ENCODE assay signal across 8 cellular contexts in genomic region chr11:134223836-134224709, GRCh38. TPM values are rescaled to one million over a fixed set of nuclear protein-coding genes. Genes with fewer than 3 reads are reported as not detected.
DNase-seq lines count a peak whose midpoint lies in the region; ATAC-seq and TF ChIP-seq lines count a peak whose summit lies in the region.

TSS of gene NCAPD3 (minus strand) at chr11:134223967. CDS start at chr11:134223926, 41 bp downstream.
TSS of gene VPS26B (plus strand) at chr11:134224671. CDS start at chr11:134225123, 452 bp downstream.

- intact Hi-C loops in activated CD4-positive, alpha-beta memory T cell treated with anti-CD3 and anti-CD28 coated beads for 36 hours (cut with micrococcal nuclease) = loop anchor here (1.0 to 10.0 kb wide), 7 partner anchors 24 to 296 kb away; partner anchors contain the start of genes ACAD8, JAM3 and THYN1
- intact Hi-C loops in dorsolateral prefrontal cortex (cut with DNase I) = loop anchor here (2.0 to 10.0 kb wide), 3 partner anchors 29 to 289 kb away; partner anchors contain the start of genes ACAD8 (in 1 of the 2) and THYN1 (in 1 of the 2)
- intact Hi-C loops in right lobe of liver (cut with DNase I) = no loop called here

- peak; percentile 98 for TF ChIP-seq POLR2A in right lobe of liver (IDR thresholded peaks at IDR 0.05)

- peak in 23 of 56 donors; percentile 2 to 45 (median 18) for TF ChIP-seq CTCF in dorsolateral prefrontal cortex (IDR thresholded peaks at IDR 0.05 in 54 of 56, conservative IDR thresholded peaks at IDR 0.05 in 2 of 56; ENCODE audit: low read depth in 1 of 56, partially characterized antibody in 56 of 56)
- no peak for TF ChIP-seq CTCF in right lobe of liver (IDR thresholded peaks at IDR 0.05)

- H3K9me3 Mint-ChIP-seq in activated CD4-positive, alpha-beta memory T cell treated with anti-CD3 and anti-CD28 coated beads for 36 hours = no peaks in the 10 kb centered on the region

- 0% methylated on average over 26 of the region's 89 CpGs for WGBS in right lobe of liver (ENCODE audit: insufficient coverage, low coverage, low lambda C conversion rate, missing lambda C conversion rate)

- H3K27me3 ChIP-seq in dorsolateral prefrontal cortex (no peaks in the 10 kb centered on the region), right lobe of liver (no peaks in the 10 kb centered on the region)

- no peaks in the 10 kb centered on the region for H3K9me3 ChIP-seq in right lobe of liver

- CTCF ChIA-PET in activated CD4-positive, alpha-beta memory T cell treated with anti-CD3 and anti-CD28 coated beads for 36 hours (lab: Charles Lee) = interaction anchor here (0.6 to 2.8 kb wide), 13 partner anchors 10 to 296 kb away, joined by 3 to 12 read pairs (median 4); partner anchors contain the start of genes ACAD8, GLB1L3 and THYN1

- peaks cover 0 to 22% (median 0%) of the 10 kb centered on the region in 4 donors for H3K36me3 ChIP-seq in right lobe of liver

- H3K4me3 Mint-ChIP-seq in activated CD4-positive, alpha-beta memory T cell treated with anti-CD3 and anti-CD28 coated beads for 36 hours = peak within 1 kb of the TSS; percentile 98

- H3K4me3 ChIP-seq in dorsolateral prefrontal cortex (peak within 1 kb of the TSS; percentile 61 to 98 (median 88)), right lobe of liver (peak within 1 kb of the TSS; percentile 75 to 81 (median 76))

- peaks cover 54% of the 10 kb centered on the region for H3K4me1 Mint-ChIP-seq in activated CD4-positive, alpha-beta memory T cell treated with anti-CD3 and anti-CD28 coated beads for 36 hours (ENCODE audit: low read depth)

- ATAC-seq in GM19438 (IDR thresholded peaks at IDR 0.05; ENCODE audit: low read depth, unreplicated experiment) (peak; percentile 78), HG03575 (IDR thresholded peaks at IDR 0.05; ENCODE audit: extremely low read depth, insufficient number of reproducible peaks, low FRiP score, unreplicated experiment) (peak; percentile 42), right lobe of liver (peak; percentile 88 to 91 (median 90))

- H3K27me3 Mint-ChIP-seq in activated CD4-positive, alpha-beta memory T cell treated with anti-CD3 and anti-CD28 coated beads for 36 hours = no peaks in the 10 kb centered on the region

- peaks cover 20% of the 10 kb centered on the region for H3K36me3 Mint-ChIP-seq in activated CD4-positive, alpha-beta memory T cell treated with anti-CD3 and anti-CD28 coated beads for 36 hours

- POLR2A ChIA-PET in activated CD4-positive, alpha-beta memory T cell treated with anti-CD3 and anti-CD28 coated beads for 36 hours (lab: Charles Lee) = interaction anchor here (0.7 to 5.6 kb wide), 15 partner anchors 9 to 279 kb away, joined by 3 to 67 read pairs (median 4); partner anchors contain the start of genes ACAD8, GLB1L2, GLB1L3 and IGSF9B

- H3K27ac Mint-ChIP-seq in activated CD4-positive, alpha-beta memory T cell treated with anti-CD3 and anti-CD28 coated beads for 36 hours = peak within 1 kb of the TSS; percentile 97

- H3K27ac ChIP-seq in dorsolateral prefrontal cortex (peak within 1 kb of the TSS; percentile 76 to 100 (median 97)), right lobe of liver (peak within 1 kb of the TSS; percentile 91 to 96 (median 91))

- peak; percentile 99 for DNase-seq in CD1c-positive myeloid dendritic cell (ENCODE audit: extremely low spot score)
- DNase-seq in NCI-H82 treated with DMSO at 0.1 percent for 48 hours (lab: John Stamatoyannopoulos, UW; ENCODE audit: unreplicated experiment) = peak; percentile 80
- DNase-seq in activated CD4-positive, alpha-beta memory T cell treated with anti-CD3 and anti-CD28 coated beads for 36 hours = peak; percentile 98
- peak; percentile 94 to 97 (median 96) for DNase-seq in dorsolateral prefrontal cortex
- peak; percentile 97 for DNase-seq in right lobe of liver
- DNase-seq in stimulated activated CD4-positive, alpha-beta T cell treated with anti-CD3 and anti-CD28 coated beads, Interleukin-4, amount 100 ng/mL, for 4 hours = peak; percentile 94 to 96

- peaks cover 0 to 21% (median 5%) of the 10 kb centered on the region in 4 donors for H3K4me1 ChIP-seq in right lobe of liver

RNA-seq across cellular contexts. Expression of gene NCAPD3, which starts in this region (rescaled TPM):
- total RNA-seq in activated CD4-positive, alpha-beta memory T cell treated with anti-CD3 and anti-CD28 coated beads for 36 hours = 100 to 1,000 TPM in 1 of 2 experiments, 10 to 100 TPM in 1; 94.6 to 101 TPM
- total RNA-seq in dorsolateral prefrontal cortex (10 to 100 TPM; 13.4 to 32.0 (median 21.2) TPM), right lobe of liver (10 to 100 TPM; 11.9 to 21.8 (median 15.5) TPM)

RNA-seq across cellular contexts. Expression of gene VPS26B, which starts in this region (rescaled TPM):
- total RNA-seq in activated CD4-positive, alpha-beta memory T cell treated with anti-CD3 and anti-CD28 coated beads for 36 hours = 10 to 100 TPM; 36.2 to 38.8 TPM
- total RNA-seq in dorsolateral prefrontal cortex (100 to 1,000 TPM in 20 of 120 experiments, 10 to 100 TPM in 100; 65.2 to 113 (median 90.6) TPM), right lobe of liver (10 to 100 TPM; 22.6 to 33.7 (median 30.0) TPM)

Comparison
In these comparisons a context has a peak if more than half of its experiments do, and no peak if none do; other contexts are left out.
1. Peak in every context shown above with its lines: DNase-seq, ATAC-seq, H3K4me3 ChIP-seq and H3K27ac ChIP-seq.
2. intact Hi-C loops: an anchor here in activated CD4-positive, alpha-beta memory T cell treated with anti-CD3 and anti-CD28 coated beads for 36 hours (1.0 to 10.0 kb wide) and dorsolateral prefrontal cortex (2.0 to 10.0 kb wide); none called in right lobe of liver.